8 cellular contexts compared by ENCODE assay signal in the genomic region with DNA sequence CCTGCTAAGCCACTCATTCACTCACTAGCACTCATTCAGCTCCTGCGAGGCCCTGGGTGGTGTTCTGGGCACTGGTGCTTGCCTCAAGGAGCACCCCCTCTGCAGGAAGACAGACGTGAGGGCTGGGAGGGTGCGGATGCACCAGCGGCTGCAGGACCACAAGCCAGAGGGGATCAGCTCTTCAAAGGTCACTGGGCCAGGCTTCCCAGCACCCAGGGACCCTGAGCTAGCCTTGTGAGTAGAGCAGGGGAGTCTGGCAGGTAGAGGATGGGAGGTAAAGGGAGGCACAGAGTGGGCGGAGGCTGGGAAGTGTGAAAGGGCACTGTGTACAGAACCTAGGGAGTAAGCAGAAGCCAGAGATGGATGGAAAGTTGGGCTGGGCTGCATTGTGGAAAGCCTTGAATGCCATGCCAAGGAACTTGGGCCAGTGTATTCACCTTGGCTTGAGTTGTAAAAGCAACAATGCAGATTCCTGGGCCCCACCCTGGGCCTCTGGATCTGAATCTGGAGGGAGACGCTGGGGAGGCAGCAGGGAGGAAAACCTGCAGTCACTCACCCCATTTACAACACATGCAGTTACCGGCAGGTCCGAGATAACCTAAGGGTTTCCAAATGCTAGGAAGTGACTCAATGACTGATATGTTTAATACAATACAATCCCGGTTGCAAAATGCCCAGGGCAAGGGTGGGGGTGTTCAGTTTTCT. TPM values are rescaled to one million over a fixed set of nuclear protein-coding genes. Genes with fewer than 3 reads are reported as not detected.
DNase-seq lines count a peak whose midpoint lies in the region; ATAC-seq, FAIRE-seq and TF ChIP-seq lines count a peak whose summit lies in the region.

No MANE protein-coding gene starts in this region.

- no peak for FAIRE-seq in GM12878 (lab: Jason Lieb, UNC)

- POLR2A ChIA-PET in GM12878 (lab: Charles Lee), result interaction anchor here (0.9 to 2.0 kb wide), 6 partner anchors 40 to 81 kb away, joined by 3 to 6 read pairs (median 4); no protein-coding TSS in a partner anchor

- WGBS in GM12878 (ENCODE audit: insufficient coverage, insufficient replicate concordance, low lambda C conversion rate, missing lambda C conversion rate), result 21% methylated on average over 9 of the region's 9 CpGs

- peak overlapping the region; percentile 80 for H3K4me3 ChIP-seq in GM12878

- peak overlapping the region; percentile 90 for H3K9ac ChIP-seq in GM12878 (ENCODE audit: control insufficient read depth, insufficient read depth, low read length)

- no peak for TF ChIP-seq RAD21 in GM12878 (IDR thresholded peaks at IDR 0.05; ENCODE audit: insufficient read depth, low read depth, low read length)

- intact Hi-C loops in GM12878 (cut with micrococcal nuclease; ENCODE audit: unreplicated experiment), result loop anchor here (1.0 to 5.0 kb wide), 3 partner anchors 48 to 80 kb away; a partner anchor contains a TSS

- DNase-seq in GM10266 (ENCODE audit: extremely low spot score) (peak; percentile 42), SKM-1 (lab: John Stamatoyannopoulos, UW; ENCODE audit: unreplicated experiment) (peak; percentile 44), GM12878 (ENCODE audit: low read depth, low spot score) (no peak), kidney glomerular epithelial cell (lab: John Stamatoyannopoulos, UW) (peak; percentile 15), DMS53 treated with DMSO at 0.1 percent for 48 hours (lab: John Stamatoyannopoulos, UW; ENCODE audit: unreplicated experiment) (no peak)
- peak; percentile 57 to 63 for DNase-seq in stimulated activated CD4-positive, alpha-beta T cell treated with anti-CD3 and anti-CD28 coated beads, Interleukin-4, amount 100 ng/mL, for 48 hours (ENCODE audit: low read depth in 2 of 2)

- 0 out of 2 replicates have a peak, but pooled peaks have one; percentile 29 for TF ChIP-seq POLR2A in GM12878 (IDR thresholded peaks at IDR 0.05; ENCODE audit: low read depth, low read length)

- peak overlapping the region; percentile 13 for H3K27ac ChIP-seq in GM12878 (ENCODE audit: control insufficient read depth, insufficient read depth)

- H3K9me3 ChIP-seq in GM12878 (replicated peaks; ENCODE audit: control insufficient read depth, insufficient read depth, low read length), result no peaks in the 10 kb centered on the region

- peak overlapping the region; percentile 52 for H3K4me2 ChIP-seq in GM12878 (ENCODE audit: control insufficient read depth, insufficient read depth)

- RAD21 ChIA-PET in GM12878 (lab: Charles Lee; ENCODE audit: unreplicated experiment), result interaction anchor here (1.7 to 8.3 kb wide), 6 partner anchors 30 to 90 kb away, joined by 5 to 93 read pairs (median 12); no protein-coding TSS in a partner anchor

- no peak overlapping the region for H2AFZ ChIP-seq in GM12878 (ENCODE audit: control insufficient read depth, low read depth, low read length)

- no peak for TF ChIP-seq EP300 in GM12878 (IDR thresholded peaks at IDR 0.05; ENCODE audit: borderline replicate concordance in 1 of 2, control insufficient read depth in 1 of 2, low read depth in 2 of 2, low read length in 2 of 2)

- no peaks in the 10 kb centered on the region for H3K36me3 ChIP-seq in GM12878 (ENCODE audit: control insufficient read depth in 2 of 2, insufficient read depth in 2 of 2, low read length in 1 of 2)

- TSS peak; percentile 46 for BruUV-seq in GM12878 (replicated peaks; lab: Mats Ljungman, UMichigan)

- CTCF ChIA-PET in GM12878 (lab: Yijun Ruan, JAX), result interaction anchor here (0.7 to 9.0 kb wide), 14 partner anchors 13 to 145 kb away, joined by 3 to 119 read pairs (median 4); no protein-coding TSS in a partner anchor

- H4K20me1 ChIP-seq in GM12878 (ENCODE audit: control insufficient read depth, insufficient read depth), result peaks cover 5% of the 10 kb centered on the region; the same call in 1 of the 2 replicates

- SMC1A ChIA-PET in GM12878 (lab: Charles Lee; ENCODE audit: uncharacterized antibody, unreplicated experiment), result interaction anchor here (1.1 to 9.6 kb wide), 6 partner anchors 31 to 116 kb away, joined by 5 to 88 read pairs (median 44); no protein-coding TSS in a partner anchor

- 0 out of 4 replicates have a peak, but pooled peaks cover 0 to 2% of the 10 kb centered on the region in 2 experiments for H3K27me3 ChIP-seq in GM12878 (replicated peaks in 1 of 2; ENCODE audit: control insufficient read depth in 2 of 2, insufficient read depth in 2 of 2, low read length in 1 of 2)

- in situ Hi-C loops in GM12878 (cut with MboI), result loop anchor here (5.0 kb wide), 1 partner anchor 78 kb away; no protein-coding TSS in a partner anchor

- no peak for TF ChIP-seq CTCF in GM10266 (IDR thresholded peaks at IDR 0.05; ENCODE audit: control insufficient read depth, insufficient read depth, low read depth, missing control alignments)
- TF ChIP-seq CTCF in GM12878 (IDR thresholded peaks at IDR 0.05 in 2 of 3, conservative IDR thresholded peaks at IDR 0.05 in 1 of 3; ENCODE audit: control insufficient read depth in 2 of 3, extremely low read depth in 1 of 3, insufficient read depth in 1 of 3, low read depth in 3 of 3, low read length in 3 of 3), result peak; percentile 25 to 28 (median 27); a peak in 4 of 6 replicates

- ATAC-seq in GM12878, result peak; percentile 38
- no peak for ATAC-seq in HG02610 (IDR thresholded peaks at IDR 0.05; ENCODE audit: unreplicated experiment)
- no peak for ATAC-seq in HG02938 (IDR thresholded peaks at IDR 0.05; ENCODE audit: unreplicated experiment)

- H3K79me2 ChIP-seq in GM12878 (ENCODE audit: control insufficient read depth, insufficient read depth, low read length), result peaks cover 61% of the 10 kb centered on the region

- H3K4me1 ChIP-seq in GM12878 (ENCODE audit: control insufficient read depth, insufficient read depth, low read length), result peaks cover 30% of the 10 kb centered on the region

TF ChIP-seq in GM12878, 131 proteins besides CTCF, POLR2A, EP300 and RAD21 (continues in another document):
- no peak for TF ChIP-seq ESRRA (IDR thresholded peaks at IDR 0.05; ENCODE audit: low read length)
- TF ChIP-seq, protein P1, sequence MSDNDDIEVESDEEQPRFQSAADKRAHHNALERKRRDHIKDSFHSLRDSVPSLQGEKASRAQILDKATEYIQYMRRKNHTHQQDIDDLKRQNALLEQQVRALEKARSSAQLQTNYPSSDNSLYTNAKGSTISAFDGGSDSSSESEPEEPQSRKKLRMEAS (IDR thresholded peaks at IDR 0.05; ENCODE audit: low read depth, low read length), result no peak

RNA-seq across cellular contexts. Expression of a gene that starts 1.7 kb away (rescaled TPM):
- total RNA-seq in GM12878 (2013; cell fraction: nucleolus; rRNA removed), result 148 and 149 TPM in 2 replicates
- total RNA-seq in GM12878 (2014; rRNA removed) (36.5 and 39.0 TPM in 2 replicates), GM12878 (2014; rRNA removed; fragmentation: Illumina TruSeq; extraction: Trizol) (33.8 and 34.3 TPM in 2 replicates), GM12878 (2021) (69.5 and 70.4 TPM in 2 replicates)
- polyA plus RNA-seq in GM12878 (2011; ENCODE audit: low read depth), result 13.1 TPM
- polyA plus RNA-seq in GM12878 (2011; rRNA removed) (42.8 and 69.2 TPM in 2 replicates), GM12878 (2014; fragmentation: Illumina TruSeq; extraction: Trizol) (19.4 and 39.4 TPM in 2 replicates), GM12878 (2014; fragmentation: Nextera tagmentation; extraction: Ambion mirVana) (1 to 10 TPM; 2.6 to 8.5 TPM), GM12878 (2014; rRNA removed) (67.3 and 68.6 TPM in 2 replicates), GM12878 (2016; fragmentation: Nextera tagmentation; extraction: Ambion mirVana) (10 to 100 TPM; 13.8 to 17.6 TPM)
- 69.2 and 84.8 TPM in 2 replicates for polyA plus RNA-seq in GM12878 (2011; cell fraction: cytosol; rRNA removed)
- 107 and 118 TPM in 2 replicates for polyA plus RNA-seq in GM12878 (2011; cell fraction: nucleus; rRNA removed)
- polyA plus RNA-seq in GM12878 (2012), result 20.4 and 21.2 TPM in 2 replicates
- 60.5 and 84.7 TPM in 2 replicates for polyA minus RNA-seq in GM12878 (2011; rRNA and poly(A)+ RNA removed)
- 17.0 and 20.3 TPM in 2 replicates for polyA minus RNA-seq in GM12878 (2011; cell fraction: cytosol; rRNA and poly(A)+ RNA removed)
- 32.0 and 57.7 TPM in 2 replicates for polyA minus RNA-seq in GM12878 (2011; cell fraction: nucleus; rRNA and poly(A)+ RNA removed)

RNA-seq across cellular contexts. Expression of a gene that starts 46.9 kb away (rescaled TPM):
- total RNA-seq in GM12878 (2013; cell fraction: nucleolus; rRNA removed), result 24.2 and 43.2 TPM in 2 replicates
- total RNA-seq in GM12878 (2014; rRNA removed), result 62.8 and 69.0 TPM in 2 replicates
- total RNA-seq in GM12878 (2014; rRNA removed; fragmentation: Illumina TruSeq; extraction: Trizol), result 63.8 and 66.7 TPM in 2 replicates
- 62.4 and 66.5 TPM in 2 replicates for total RNA-seq in GM12878 (2021)
- polyA plus RNA-seq in GM12878 (2011; ENCODE audit: low read depth), result 55.0 TPM
- 51.7 and 54.0 TPM in 2 replicates for polyA plus RNA-seq in GM12878 (2011; rRNA removed)
- polyA plus RNA-seq in GM12878 (2011; cell fraction: cytosol; rRNA removed), result 47.5 and 49.5 TPM in 2 replicates
- polyA plus RNA-seq in GM12878 (2011; cell fraction: nucleus; rRNA removed), result 22.6 and 25.4 TPM in 2 replicates
- 68.4 and 73.3 TPM in 2 replicates for polyA plus RNA-seq in GM12878 (2012)
- 52.4 and 79.0 TPM in 2 replicates for polyA plus RNA-seq in GM12878 (2014; fragmentation: Illumina TruSeq; extraction: Trizol)
- polyA plus RNA-seq in GM12878 (2014; fragmentation: Nextera tagmentation; extraction: Ambion mirVana), result 100 to 1,000 TPM; 168 to 214 TPM
- polyA plus RNA-seq in GM12878 (2014; rRNA removed), result 59.4 and 62.6 TPM in 2 replicates
- polyA plus RNA-seq in GM12878 (2016; fragmentation: Nextera tagmentation; extraction: Ambion mirVana), result 100 to 1,000 TPM; 110 to 120 TPM
- polyA minus RNA-seq in GM12878 (2011; rRNA and poly(A)+ RNA removed), result 39.8 and 45.0 TPM in 2 replicates
- polyA minus RNA-seq in GM12878 (2011; cell fraction: cytosol; rRNA and poly(A)+ RNA removed), result 11.5 and 16.8 TPM in 2 replicates
- 16.3 and 23.2 TPM in 2 replicates for polyA minus RNA-seq in GM12878 (2011; cell fraction: nucleus; rRNA and poly(A)+ RNA removed)

Comparison
In these comparisons a context has a peak if more than half of its experiments do, and no peak if none do; other contexts are left out.
1. DNase-seq: peak in GM10266 (single experiment), SKM-1 (single experiment), kidney glomerular epithelial cell (single experiment) and stimulated activated CD4-positive, alpha-beta T cell treated with anti-CD3 and anti-CD28 coated beads, Interleukin-4, amount 100 ng/mL, for 48 hours (2 of 2); none in GM12878 (single experiment) and DMS53 treated with DMSO at 0.1 percent for 48 hours (single experiment).